In the genomic region with DNA sequence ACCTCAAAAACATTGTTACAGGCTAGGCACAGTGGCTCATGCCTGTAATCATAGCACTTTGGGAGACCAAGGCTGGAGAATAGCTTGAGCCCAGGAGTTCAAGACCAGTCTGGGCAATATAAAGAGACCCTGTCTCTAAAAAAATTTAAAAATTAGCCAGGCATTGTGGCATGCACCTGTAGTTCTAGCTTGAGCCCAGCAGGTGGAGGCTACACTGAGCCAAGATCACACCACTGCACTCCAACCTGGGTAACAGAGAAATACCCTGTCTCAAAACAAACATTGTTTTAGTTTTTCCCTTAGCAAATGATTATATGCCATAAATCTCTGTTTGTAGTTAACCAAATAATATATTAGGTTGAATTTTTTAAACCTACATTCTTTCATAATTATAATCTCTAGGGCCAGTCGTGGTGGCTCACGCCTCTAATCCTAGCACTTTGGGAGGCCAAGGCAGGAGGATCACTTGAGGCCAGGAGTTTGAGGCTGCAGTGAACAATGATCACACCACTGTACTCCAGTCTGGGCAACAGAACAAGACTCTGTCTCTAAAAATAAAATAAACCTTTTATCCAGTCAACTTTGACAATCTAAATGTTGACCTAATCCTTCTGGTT, we compare ENCODE assay signal across 8 cellular contexts. TPM values are rescaled to one million over a fixed set of nuclear protein-coding genes. Genes with fewer than 3 reads are reported as not detected.
A peak's percentile ranks its signal among the peaks of the same experiment; 100 is the strongest.
DNase-seq lines count a peak whose midpoint lies in the region; ATAC-seq, FAIRE-seq and TF ChIP-seq lines count a peak whose summit lies in the region.

No MANE protein-coding gene starts in this region.

- TF ChIP-seq POLR2A in A549 (IDR thresholded peaks at IDR 0.05; ENCODE audit: low read length) (no peak), gastroesophageal sphincter (IDR thresholded peaks at IDR 0.05) (no peak)

- FAIRE-seq in A549 (lab: Jason Lieb, UNC): no peak

- TF ChIP-seq CTCF in A549 (IDR thresholded peaks at IDR 0.05) (peak; percentile 62), GM12875 (IDR thresholded peaks at IDR 0.05; ENCODE audit: borderline replicate concordance, insufficient read depth, low read depth, low read length) (peak; percentile 70), LNCAP (IDR thresholded peaks at IDR 0.05) (peak; percentile 65), gastroesophageal sphincter (IDR thresholded peaks at IDR 0.05) (peak; percentile 39 to 59 (median 47))

- H3K27ac Mint-ChIP-seq in activated CD4-positive, alpha-beta memory T cell treated with anti-CD3 and anti-CD28 coated beads, Interleukin-2, amount 10 ng/mL, durations not matched to agents 7 days and 5 days: no peak overlapping the region

- H3K27me3 ChIP-seq in gastroesophageal sphincter: no peaks in the 10 kb centered on the region

- ATAC-seq in A549 (peak in 1 of 2 experiments; percentile 90; a peak in 4 of 6 replicates), gastroesophageal sphincter (no peak)

- H3K36me3 ChIP-seq in gastroesophageal sphincter: no peaks in the 10 kb centered on the region

- H3K4me3 Mint-ChIP-seq in activated CD4-positive, alpha-beta memory T cell treated with anti-CD3 and anti-CD28 coated beads, Interleukin-2, amount 10 ng/mL, durations not matched to agents 7 days and 5 days: no peak overlapping the region

- no peaks in the 10 kb centered on the region for H3K27me3 Mint-ChIP-seq in activated CD4-positive, alpha-beta memory T cell treated with anti-CD3 and anti-CD28 coated beads, Interleukin-2, amount 10 ng/mL, durations not matched to agents 7 days and 5 days

- H3K9me3 ChIP-seq in A549: no peaks in the 10 kb centered on the region
- H3K9me3 ChIP-seq in gastroesophageal sphincter: no peaks in the 10 kb centered on the region

- H3K4me3 ChIP-seq in A549 (no peak overlapping the region), GM12875 (ENCODE audit: low read depth, low read length) (no peak overlapping the region), gastroesophageal sphincter (no peak overlapping the region)

- H3K4me2 ChIP-seq in A549: no peak overlapping the region

- no peaks in the 10 kb centered on the region for H3K4me1 Mint-ChIP-seq in activated CD4-positive, alpha-beta memory T cell treated with anti-CD3 and anti-CD28 coated beads, Interleukin-2, amount 10 ng/mL, durations not matched to agents 7 days and 5 days

- H3K4me1 ChIP-seq in A549 (no peaks in the 10 kb centered on the region), gastroesophageal sphincter (no peaks in the 10 kb centered on the region)

- CTCF ChIA-PET in A549 (lab: Yijun Ruan, JAX): interaction anchor here (1.1 to 2.8 kb wide), 7 partner anchors 11 to 589 kb away, joined by 3 to 16 read pairs (median 6); a partner anchor contains a TSS
- CTCF ChIA-PET in activated CD4-positive, alpha-beta memory T cell treated with anti-CD3 and anti-CD28 coated beads, Interleukin-2, amount 10 ng/mL, durations not matched to agents 7 days and 5 days (lab: Charles Lee): interaction anchor here (0.6 to 4.8 kb wide), 8 partner anchors 9 to 589 kb away, joined by 3 to 31 read pairs (median 4); a partner anchor contains a TSS

- POLR2A ChIA-PET in A549 (lab: Yijun Ruan, JAX): interaction anchor here (2.2 kb wide), 1 partner anchor 13 kb away, joined by 11 read pairs; a partner anchor contains a TSS
- POLR2A ChIA-PET in activated CD4-positive, alpha-beta memory T cell treated with anti-CD3 and anti-CD28 coated beads, Interleukin-2, amount 10 ng/mL, durations not matched to agents 7 days and 5 days (lab: Charles Lee): interaction anchor here (1.2 to 2.9 kb wide), 2 partner anchors 13 to 14 kb away, joined by 4 to 13 read pairs; a partner anchor contains a TSS

- H3K27ac ChIP-seq in A549 (no peak overlapping the region), gastroesophageal sphincter (no peak overlapping the region)

- TF ChIP-seq EP300 in A549 (IDR thresholded peaks at IDR 0.05) (no peak), gastroesophageal sphincter (IDR thresholded peaks at IDR 0.05) (no peak)

- no peaks in the 10 kb centered on the region for H3K9me3 Mint-ChIP-seq in activated CD4-positive, alpha-beta memory T cell treated with anti-CD3 and anti-CD28 coated beads, Interleukin-2, amount 10 ng/mL, durations not matched to agents 7 days and 5 days

- TF ChIP-seq RAD21 in A549 (conservative IDR thresholded peaks at IDR 0.05 in 1 of 2, IDR thresholded peaks at IDR 0.05 in 1 of 2): peak; percentile 56 to 61; a peak in 4 of 5 replicates

- 93% methylated on average over 2 of the region's 2 CpGs for WGBS in A549 (ENCODE audit: missing lambda C conversion rate)
- WGBS in gastroesophageal sphincter (ENCODE audit: low coverage in 1 of 2), 2 donors: 94 to 96% methylated on average over 2 of the region's 2 CpGs

- H3K36me3 Mint-ChIP-seq in activated CD4-positive, alpha-beta memory T cell treated with anti-CD3 and anti-CD28 coated beads, Interleukin-2, amount 10 ng/mL, durations not matched to agents 7 days and 5 days (ENCODE audit: low read depth): no peaks in the 10 kb centered on the region

- DNase-seq in A549 (ENCODE audit: low read depth in 1 of 2, low spot score in 1 of 2) (peak in 1 of 2 experiments; percentile 36), occipital lobe (lab: John Stamatoyannopoulos, UW) (no peak), COR-L47 (lab: John Stamatoyannopoulos, UW) (no peak)
- peak; percentile 40 for DNase-seq in activated CD4-positive, alpha-beta memory T cell treated with anti-CD3 and anti-CD28 coated beads, Interleukin-2, amount 10 ng/mL, durations not matched to agents 7 days and 5 days
- DNase-seq in stimulated activated CD4-positive, alpha-beta T cell treated with anti-CD3 and anti-CD28 coated beads, Interleukin-2, amount 100 ng/mL, for 4 hours (ENCODE audit: low read depth): peak; percentile 13

TF ChIP-seq in A549, 52 proteins besides CTCF, POLR2A, EP300 and RAD21:
- TF ChIP-seq SMC3 (IDR thresholded peaks at IDR 0.05) (peak; percentile 71), GATA3 (IDR thresholded peaks at IDR 0.05; ENCODE audit: borderline replicate concordance) (no peak)

RNA-seq across cellular contexts. Expression of a gene that starts 13.3 kb away (rescaled TPM):
- polyA plus RNA-seq in A549 (2011; rRNA removed) (16.0 and 19.7 TPM in 2 replicates), A549 (2017; fragmentation: RNase III; extraction: RNeasy Plus Mini Kit Qiagen cat#74134 plus additional on column Dnase treatment) (7.5 to 8.5 TPM (median 7.9 TPM) in 3 replicates)
- 4.9 and 5.2 TPM in 2 replicates for polyA plus RNA-seq in A549 (2012; cell fraction: cytosol; rRNA removed)
- 2.9 and 4.5 TPM in 2 replicates for polyA plus RNA-seq in A549 (2012; cell fraction: nucleus; rRNA removed)
- polyA minus RNA-seq in A549 (2011; rRNA and poly(A)+ RNA removed): 13.1 and 14.3 TPM in 2 replicates
- 10 to 100 TPM; 18.9 to 21.6 TPM for total RNA-seq in activated CD4-positive, alpha-beta memory T cell treated with anti-CD3 and anti-CD28 coated beads, Interleukin-2, amount 10 ng/mL, durations not matched to agents 7 days and 5 days
- total RNA-seq in gastroesophageal sphincter (10 to 100 TPM; 30.5 to 45.1 (median 32.6) TPM), occipital lobe (20.7 TPM)

Comparison
In these comparisons a context has a peak if more than half of its experiments do, and no peak if none do; other contexts are left out.
1. DNase-seq: peak in activated CD4-positive, alpha-beta memory T cell treated with anti-CD3 and anti-CD28 coated beads, Interleukin-2, amount 10 ng/mL, durations not matched to agents 7 days and 5 days (single experiment) and stimulated activated CD4-positive, alpha-beta T cell treated with anti-CD3 and anti-CD28 coated beads, Interleukin-2, amount 100 ng/mL, for 4 hours (single experiment); none in occipital lobe (single experiment) and COR-L47 (single experiment).
2. Peak in every context shown above with its lines, with median percentiles within 50 percentile points of each other: CTCF ChIP-seq.